In genomic region chr12:46970636-46971035, GRCh38 we compare ENCODE assay signal across 21 cellular contexts.
DNase-seq lines count a peak whose midpoint lies in the region; ATAC-seq and TF ChIP-seq lines count a peak whose summit lies in the region.
"Had no signal": no experiment of that assay in that cellular context is flagged by ENCODE, and none has a peak within 500 bp of the region (broad histone marks: within the 10 kb centered on the region; RNA-seq: fewer than 3 reads in every experiment).

No MANE protein-coding gene starts in this region.

- H3K79me1 ChIP-seq in trophoblast cell (ENCODE audit: low read length): peaks cover 4% of the 10 kb centered on the region

- H3K4me2 ChIP-seq in GM23248 (ENCODE audit: unreplicated experiment): no peak overlapping the region
- H3K4me2 ChIP-seq in SK-N-SH: peak overlapping the region; percentile 22; the same call in 1 of the 2 replicates
- no peak overlapping the region for H3K4me2 ChIP-seq in trophoblast cell (ENCODE audit: low read length)
- H3K4me2 ChIP-seq: A549, BLaER1 had no signal

- no peak overlapping the region for H2BK5ac ChIP-seq in trophoblast cell (ENCODE audit: low read depth, low read length, poor library complexity)

- DNase-seq in AG08395 (ENCODE audit: low spot score): peak; percentile 14
- DNase-seq in GM23248: peak; percentile 26
- no peak for DNase-seq in SK-N-SH
- DNase-seq in trophoblast cell: no peak
- DNase-seq in sigmoid colon: no peak
- DNase-seq in HEK293T (ENCODE audit: extremely low spot score): no peak
- no peak for DNase-seq in stimulated activated CD4-positive, alpha-beta T cell treated with anti-CD3 and anti-CD28 coated beads, Interleukin-15, amount 100 ng/mL, for 24 hours
- DNase-seq: 8988T; Calu3; CD4-positive, CD25-positive, alpha-beta regulatory T cell; CD8-positive, alpha-beta T cell; COR-L47; DMS53; DMS79 treated with DMSO at 0.1 percent for 48 hours; GF-D8; GOT3 had no signal

- H3K79me2 ChIP-seq in GM23248 (ENCODE audit: insufficient read depth): no peaks in the 10 kb centered on the region
- H3K79me2 ChIP-seq in SK-N-SH (ENCODE audit: insufficient read depth): no peaks in the 10 kb centered on the region
- peaks cover 2% of the 10 kb centered on the region for H3K79me2 ChIP-seq in trophoblast cell (ENCODE audit: control insufficient read depth, insufficient read depth, low read length, poor library complexity)

- H2AK5ac ChIP-seq in trophoblast cell (ENCODE audit: low read length): no peak overlapping the region

- H3K18ac ChIP-seq in trophoblast cell (ENCODE audit: low read length): no peak overlapping the region

- H4K20me1 ChIP-seq in GM23248 (ENCODE audit: insufficient read depth) (no peaks in the 10 kb centered on the region), SK-N-SH (ENCODE audit: insufficient read depth) (no peaks in the 10 kb centered on the region)
- H4K20me1 ChIP-seq: BLaER1 had no signal

- H2BK12ac ChIP-seq in trophoblast cell (ENCODE audit: low read length): peak overlapping the region; percentile 84

- H2AFZ ChIP-seq in GM23248: peak overlapping the region; percentile 40
- peak overlapping the region; percentile 48 for H2AFZ ChIP-seq in SK-N-SH (ENCODE audit: low read depth)
- no peak overlapping the region for H2AFZ ChIP-seq in trophoblast cell (ENCODE audit: insufficient read depth, low read length, poor library complexity)

- TF ChIP-seq RAD21 in SK-N-SH (IDR thresholded peaks at IDR 0.05; ENCODE audit: low read length): no peak

- H4K91ac ChIP-seq in trophoblast cell (ENCODE audit: low read depth, low read length): no peak overlapping the region

- POLR2A ChIA-PET in SK-N-SH (lab: Yijun Ruan, JAX): no interaction called here
- POLR2A ChIA-PET in HEK293T (lab: Yijun Ruan, JAX): no interaction called here

- H3K4me1 ChIP-seq in GM23248 (ENCODE audit: insufficient read depth) (peaks cover 9% of the 10 kb centered on the region), SK-N-SH (ENCODE audit: control insufficient read depth in 1 of 2, insufficient read depth in 2 of 2, low read depth in 1 of 2, low read length in 1 of 2) (peaks cover 0 to 4% of the 10 kb centered on the region in 2 experiments; a peak in 2 of 4 replicates), trophoblast cell (ENCODE audit: control insufficient read depth in 1 of 2, insufficient read depth in 2 of 2, low read length in 2 of 2) (peaks cover 6 to 9% of the 10 kb centered on the region in 2 experiments), sigmoid colon (peaks cover 0 to 8% (median 6%) of the 10 kb centered on the region in 4 donors)
- H3K4me1 ChIP-seq: A549, BLaER1, HAP-1 had no signal

- no peak for TF ChIP-seq POLR2A in sigmoid colon (IDR thresholded peaks at IDR 0.05)

- TF ChIP-seq EP300 in SK-N-SH (IDR thresholded peaks at IDR 0.05; ENCODE audit: borderline replicate concordance in 1 of 2, low read depth in 1 of 2, low read length in 1 of 2) (no peak), sigmoid colon (IDR thresholded peaks at IDR 0.05) (no peak)

- no peak overlapping the region for H4K12ac ChIP-seq in trophoblast cell (ENCODE audit: low read depth, low read length)

- H3K4me3 ChIP-seq in GM23248: no peak overlapping the region
- no peak overlapping the region for H3K4me3 ChIP-seq in SK-N-SH (ENCODE audit: low read depth in 2 of 2, low read length in 1 of 2)
- H3K4me3 ChIP-seq in trophoblast cell (ENCODE audit: low read depth, low read length): no peak overlapping the region
- no peak overlapping the region for H3K4me3 ChIP-seq in sigmoid colon
- H3K4me3 ChIP-seq: A549, BLaER1, HAP-1 had no signal

- 75 to 76% methylated on average over 5 of the region's 5 CpGs for WGBS in GM23248 (ENCODE audit: low coverage in 1 of 2, low lambda C conversion rate in 2 of 2, missing lambda C conversion rate in 2 of 2), 2 experiments
- WGBS in SK-N-SH (ENCODE audit: low lambda C conversion rate): 48% methylated on average over 5 of the region's 5 CpGs
- no CpG with 5 or more reads among the region's 5 CpGs for WGBS in trophoblast cell (ENCODE audit: extremely low coverage, insufficient coverage, insufficient read length)
- 90 to 91% methylated on average over 5 of the region's 5 CpGs for WGBS in sigmoid colon, 2 donors

- in situ Hi-C loops in GM23248 (cut with MboI): no loop called here

- H3K9ac ChIP-seq in GM23248 (no peak overlapping the region), SK-N-SH (no peak overlapping the region), trophoblast cell (ENCODE audit: low read length) (no peak overlapping the region)
- H3K9ac ChIP-seq: BLaER1 had no signal

- TF ChIP-seq CTCF in SK-N-SH (IDR thresholded peaks at IDR 0.05): no peak
- TF ChIP-seq CTCF in sigmoid colon (IDR thresholded peaks at IDR 0.05): no peak

- H3K36me3 ChIP-seq in GM23248 (ENCODE audit: low read depth): no peaks in the 10 kb centered on the region
- H3K36me3 ChIP-seq in SK-N-SH (replicated peaks in 1 of 2; ENCODE audit: control insufficient read depth in 1 of 2, insufficient read depth in 2 of 2, low read length in 1 of 2): no peaks in the 10 kb centered on the region
- H3K36me3 ChIP-seq in trophoblast cell (ENCODE audit: control insufficient read depth in 1 of 2, insufficient read depth in 2 of 2, low read length in 2 of 2): no peaks in the 10 kb centered on the region
- H3K36me3 ChIP-seq in sigmoid colon: no peaks in the 10 kb centered on the region
- H3K36me3 ChIP-seq: BLaER1, HAP-1 had no signal

- ATAC-seq in HG03045 (IDR thresholded peaks at IDR 0.05; ENCODE audit: unreplicated experiment): no peak
- ATAC-seq: A549; CD8-positive, alpha-beta T cell had no signal

- no peak overlapping the region for H3K4ac ChIP-seq in trophoblast cell (ENCODE audit: low read depth, low read length)

- CTCF ChIA-PET in SK-N-SH (lab: Yijun Ruan, JAX): no interaction called here
- CTCF ChIA-PET in HEK293T (lab: Yijun Ruan, JAX): no interaction called here

- H3K9me3 ChIP-seq in GM23248 (ENCODE audit: low read depth): no peaks in the 10 kb centered on the region
- H3K9me3 ChIP-seq in SK-N-SH: no peaks in the 10 kb centered on the region
- peaks cover 1% of the 10 kb centered on the region for H3K9me3 ChIP-seq in trophoblast cell (ENCODE audit: insufficient read depth, low read depth, low read length)
- no peaks in the 10 kb centered on the region for H3K9me3 ChIP-seq in sigmoid colon
- H3K9me3 ChIP-seq: A549, BLaER1, HAP-1 had no signal

- H3K27me3 ChIP-seq in GM23248 (replicated peaks; ENCODE audit: insufficient read depth) (no peaks in the 10 kb centered on the region), SK-N-SH (ENCODE audit: insufficient read depth) (no peaks in the 10 kb centered on the region), trophoblast cell (ENCODE audit: insufficient read depth, low read length) (no peaks in the 10 kb centered on the region), sigmoid colon (no peaks in the 10 kb centered on the region)
- H3K27me3 ChIP-seq: BLaER1 had no signal

- H3K27ac ChIP-seq in GM23248 (no peak overlapping the region), SK-N-SH (ENCODE audit: low read depth in 2 of 2, low read length in 1 of 2) (peak overlapping the region in 1 of 2 experiments; percentile 22; a peak in 1 of 4 replicates), trophoblast cell (ENCODE audit: low read depth, low read length) (no peak overlapping the region), sigmoid colon (no peak overlapping the region)
- H3K27ac ChIP-seq: A549, BLaER1, C4-2B had no signal

- H4K8ac ChIP-seq in trophoblast cell (ENCODE audit: low read depth, low read length): no peak overlapping the region

- H2BK120ac ChIP-seq in trophoblast cell (ENCODE audit: insufficient read depth, low read length, poor library complexity): no peak overlapping the region

- H3K14ac ChIP-seq in trophoblast cell (ENCODE audit: low read length): no peak overlapping the region

- H3K23ac ChIP-seq in trophoblast cell (ENCODE audit: low read length): no peak overlapping the region

- H3K9me2 ChIP-seq in GM23248 (ENCODE audit: insufficient read depth): no peaks in the 10 kb centered on the region
- no peaks in the 10 kb centered on the region for H3K9me2 ChIP-seq in SK-N-SH

- peaks cover 6% of the 10 kb centered on the region for H3F3A ChIP-seq in GM23248 (ENCODE audit: insufficient read depth)
- peaks cover under 1% of the 10 kb centered on the region for H3F3A ChIP-seq in SK-N-SH (replicated peaks; ENCODE audit: insufficient read depth)

- intact Hi-C loops in sigmoid colon (cut with DNase I): no loop called here

TF ChIP-seq in SK-N-SH, 30 proteins besides CTCF, POLR2A, EP300 and RAD21:
- 0 out of 2 replicates have a peak, but pooled peaks have one; percentile 12 for TF ChIP-seq TCF12 (IDR thresholded peaks at IDR 0.05)
- peak; percentile 58; the same call in 1 of the 2 replicates for TF ChIP-seq MAX (IDR thresholded peaks at IDR 0.05; ENCODE audit: low read depth)
- TF ChIP-seq RFX5 (IDR thresholded peaks at IDR 0.05; ENCODE audit: low read length): no peak

TF ChIP-seq in HEK293T, 16 proteins besides CTCF, POLR2A, EP300 and RAD21:
- TF ChIP-seq ELF4 (IDR thresholded peaks at IDR 0.05) (no peak), ARNT (IDR thresholded peaks at IDR 0.05) (no peak), SUZ12 (IDR thresholded peaks at IDR 0.05) (no peak), ZNF384 (IDR thresholded peaks at IDR 0.05) (no peak)

Comparison
In these comparisons a context has a peak if more than half of its experiments do, and no peak if none do; other contexts are left out.
1. DNase-seq: peak in AG08395 (single experiment) and GM23248 (single experiment); none in SK-N-SH (single experiment), trophoblast cell (0 of 2), sigmoid colon (single experiment), HEK293T (single experiment) and stimulated activated CD4-positive, alpha-beta T cell treated with anti-CD3 and anti-CD28 coated beads, Interleukin-15, amount 100 ng/mL, for 24 hours (single experiment).